Comparison of ENCODE assay signal across 8 cellular contexts in the genomic region with DNA sequence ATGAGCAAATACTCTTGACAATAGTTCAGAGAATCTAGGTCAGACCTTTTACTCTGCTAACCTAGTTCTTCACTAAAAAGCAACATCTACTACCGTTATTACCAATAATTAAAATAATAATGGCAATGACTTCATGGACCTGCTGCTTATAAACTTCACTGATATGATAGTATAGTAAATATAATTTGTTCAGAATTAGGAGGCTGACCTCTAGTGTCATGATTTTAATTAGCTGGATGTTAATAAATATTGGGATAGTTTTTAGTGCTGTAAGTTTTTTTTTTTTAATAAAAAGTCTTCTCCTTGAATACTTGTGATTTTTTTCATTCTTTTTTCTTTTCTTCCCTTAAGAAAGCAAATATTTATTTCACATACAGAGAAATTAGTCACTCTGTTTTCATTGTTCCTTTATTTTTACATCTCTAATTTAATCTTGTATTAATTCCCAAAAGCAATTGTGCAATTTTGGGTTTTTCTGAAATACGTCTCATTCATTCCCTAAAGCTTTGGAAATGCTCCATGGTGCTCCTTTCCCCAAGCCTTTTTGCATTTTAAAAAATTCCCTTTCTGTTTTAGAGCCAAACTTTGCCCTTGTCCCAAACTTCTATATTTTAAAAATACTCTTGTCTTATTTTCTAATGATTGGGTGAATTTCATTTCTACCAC. TPM values are rescaled to one million over a fixed set of nuclear protein-coding genes. Genes with fewer than 3 reads are reported as not detected.
DNase-seq lines count a peak whose midpoint lies in the region; ATAC-seq and TF ChIP-seq lines count a peak whose summit lies in the region.

No MANE protein-coding gene starts in this region.

- H3K27ac ChIP-seq in uterus, result peak overlapping the region; percentile 29 to 75

- intact Hi-C loops in Right ventricle myocardium superior (cut with DNase I), result loop anchor here (10.0 kb wide), 1 partner anchor 115 kb away; no protein-coding TSS in a partner anchor
- intact Hi-C loops in cardiac septum (cut with DNase I), result no loop called here
- intact Hi-C loops in uterus (cut with DNase I; ENCODE audit: low total_unique reads), result no loop called here

- H3K9me3 Mint-ChIP-seq in memory B cell, result peaks cover 5% of the 10 kb centered on the region

- H3K9me3 ChIP-seq in uterus, result no peaks in the 10 kb centered on the region

- no peak for TF ChIP-seq POLR2A in uterus (IDR thresholded peaks at IDR 0.05)

- TF ChIP-seq CTCF in astrocyte of the spinal cord (IDR thresholded peaks at IDR 0.05; ENCODE audit: low read depth, low read length) (no peak), uterus (IDR thresholded peaks at IDR 0.05) (no peak)

- no peaks in the 10 kb centered on the region for H3K27me3 Mint-ChIP-seq in memory B cell

- H3K27ac Mint-ChIP-seq in memory B cell, result peak overlapping the region; percentile 81

- H3K4me1 ChIP-seq in uterus, result no peaks in the 10 kb centered on the region

- DNase-seq in Right ventricle myocardium superior (no peak), cardiac septum (ENCODE audit: low spot score) (no peak), astrocyte of the spinal cord (ENCODE audit: low read depth, low spot score) (no peak), memory B cell (ENCODE audit: low spot score in 2 of 2) (no peak), uterus (no peak), NCI-H226 (no peak)

- peaks cover 11% of the 10 kb centered on the region for H3K4me1 Mint-ChIP-seq in memory B cell

- peak overlapping the region; percentile 81 for H3K4me3 Mint-ChIP-seq in memory B cell

- H3K27me3 ChIP-seq in uterus, result no peaks in the 10 kb centered on the region

- in situ Hi-C loops in astrocyte of the spinal cord (cut with HindIII; ENCODE audit: low sequenced_read_pairs), result no loop called here

- ATAC-seq in Right ventricle myocardium superior (ENCODE audit: poor library complexity), result peak; percentile 63
- ATAC-seq in memory B cell (ENCODE audit: low read depth), result no peak
- ATAC-seq in HG03520 (IDR thresholded peaks at IDR 0.05; ENCODE audit: unreplicated experiment), result no peak
- ATAC-seq in GM21619 (IDR thresholded peaks at IDR 0.05; ENCODE audit: unreplicated experiment), result no peak

- H3K4me3 ChIP-seq in astrocyte of the spinal cord (ENCODE audit: low read depth, low read length) (peak overlapping the region; percentile 43), uterus (peak overlapping the region in 1 of 2 donors; percentile 37)

- no peaks in the 10 kb centered on the region for H3K36me3 Mint-ChIP-seq in memory B cell

- no peaks in the 10 kb centered on the region for H3K36me3 ChIP-seq in uterus

RNA-seq across cellular contexts. Expression of a gene that starts 46.6 kb away (rescaled TPM):
- total RNA-seq in Right ventricle myocardium superior (3.9 TPM), cardiac septum (2.1 TPM), uterus (10 to 100 TPM in 3 of 4 donors, 1 to 10 TPM in 1; 6.1 to 23.2 (median 17.2) TPM)
